10 cellular contexts compared by ENCODE assay signal in genomic region chr21:42924433-42924751, GRCh38. TPM values are rescaled to one million over a fixed set of nuclear protein-coding genes. Genes with fewer than 3 reads are reported as not detected.
DNase-seq lines count a peak whose midpoint lies in the region; TF ChIP-seq lines count a peak whose summit lies in the region.
"Had no signal": no experiment of that assay in that cellular context is flagged by ENCODE, and none has a peak within 500 bp of the region (broad histone marks: within the 10 kb centered on the region; RNA-seq: fewer than 3 reads in every experiment).

No MANE protein-coding gene starts in this region.

- H3K4me3 Mint-ChIP-seq in activated naive CD4-positive, alpha-beta T cell treated with anti-CD3 and anti-CD28 coated beads, Interleukin-2, amount 10 ng/mL, durations not matched to agents 7 days and 5 days = peak overlapping the region; percentile 64
- peak overlapping the region; percentile 32 for H3K4me3 Mint-ChIP-seq in type B pancreatic cell

- H3K36me3 Mint-ChIP-seq in activated naive CD4-positive, alpha-beta T cell treated with anti-CD3 and anti-CD28 coated beads, Interleukin-2, amount 10 ng/mL, durations not matched to agents 7 days and 5 days = no peaks in the 10 kb centered on the region
- no peaks in the 10 kb centered on the region for H3K36me3 Mint-ChIP-seq in type B pancreatic cell

- H3K36me3 ChIP-seq in WERI-Rb-1 (no peaks in the 10 kb centered on the region), iPS DF 6.9 (ENCODE audit: control insufficient read depth, insufficient read depth, low read length) (no peaks in the 10 kb centered on the region)
- H3K36me3 ChIP-seq: MG63 had no signal

- H3K9me3 ChIP-seq in WERI-Rb-1 (ENCODE audit: severe bottlenecking) (peaks cover 3% of the 10 kb centered on the region), iPS DF 6.9 (ENCODE audit: control insufficient read depth, insufficient read depth, low read length) (no peaks in the 10 kb centered on the region)
- H3K9me3 ChIP-seq: MG63 had no signal

- WGBS in iPS DF 6.9 (ENCODE audit: insufficient coverage, insufficient read length) = no CpG with 5 or more reads among the region's 6 CpGs

- CTCF ChIA-PET in activated naive CD4-positive, alpha-beta T cell treated with anti-CD3 and anti-CD28 coated beads, Interleukin-2, amount 10 ng/mL, durations not matched to agents 7 days and 5 days (lab: Charles Lee) = no interaction called here

- H3K27me3 ChIP-seq in WERI-Rb-1 (ENCODE audit: insufficient read depth, low read depth, severe bottlenecking) (no peaks in the 10 kb centered on the region), iPS DF 6.9 (ENCODE audit: control insufficient read depth, insufficient read depth, low read length) (no peaks in the 10 kb centered on the region)
- H3K27me3 ChIP-seq: MG63 had no signal

- DNase-seq in activated naive CD4-positive, alpha-beta T cell treated with anti-CD3 and anti-CD28 coated beads, Interleukin-2, amount 10 ng/mL, durations not matched to agents 7 days and 5 days = no peak
- no peak for DNase-seq in activated naive CD4-positive, alpha-beta T cell treated with anti-CD3 and anti-CD28 coated beads, Interleukin-2, amount 50 U/mL, for 16 hours
- DNase-seq in WERI-Rb-1 (no peak), iPS DF 6.9 (ENCODE audit: low read depth, low spot score) (no peak), type B pancreatic cell (ENCODE audit: extremely low spot score, unreplicated experiment) (no peak), COR-L47 (lab: John Stamatoyannopoulos, UW) (no peak), NCI-H748 treated with DMSO at 0.1 percent for 48 hours (lab: John Stamatoyannopoulos, UW) (no peak), NCI-H69 (lab: John Stamatoyannopoulos, UW) (no peak)

- peak overlapping the region; percentile 82 for H3K27ac Mint-ChIP-seq in activated naive CD4-positive, alpha-beta T cell treated with anti-CD3 and anti-CD28 coated beads, Interleukin-2, amount 10 ng/mL, durations not matched to agents 7 days and 5 days
- peak overlapping the region; percentile 86 for H3K27ac Mint-ChIP-seq in type B pancreatic cell

- H3K9me3 Mint-ChIP-seq in activated naive CD4-positive, alpha-beta T cell treated with anti-CD3 and anti-CD28 coated beads, Interleukin-2, amount 10 ng/mL, durations not matched to agents 7 days and 5 days = no peaks in the 10 kb centered on the region
- H3K9me3 Mint-ChIP-seq in type B pancreatic cell = no peaks in the 10 kb centered on the region

- peak overlapping the region; percentile 76 for H3K27ac ChIP-seq in WERI-Rb-1
- H3K27ac ChIP-seq in iPS DF 6.9 (ENCODE audit: low read length) = peak overlapping the region; percentile 44

- no peaks in the 10 kb centered on the region for H3K27me3 Mint-ChIP-seq in activated naive CD4-positive, alpha-beta T cell treated with anti-CD3 and anti-CD28 coated beads, Interleukin-2, amount 10 ng/mL, durations not matched to agents 7 days and 5 days
- no peaks in the 10 kb centered on the region for H3K27me3 Mint-ChIP-seq in type B pancreatic cell

- peaks cover 28% of the 10 kb centered on the region for H3K4me1 Mint-ChIP-seq in activated naive CD4-positive, alpha-beta T cell treated with anti-CD3 and anti-CD28 coated beads, Interleukin-2, amount 10 ng/mL, durations not matched to agents 7 days and 5 days
- H3K4me1 Mint-ChIP-seq in type B pancreatic cell (ENCODE audit: unreplicated experiment) = peaks cover 13% of the 10 kb centered on the region

- H3K4me3 ChIP-seq in WERI-Rb-1 (ENCODE audit: low read depth, low read length) (no peak overlapping the region), iPS DF 6.9 (ENCODE audit: low read length) (no peak overlapping the region)
- H3K4me3 ChIP-seq: MG63, skin epidermis had no signal

- H3K4me1 ChIP-seq in iPS DF 6.9 (ENCODE audit: control insufficient read depth, insufficient read depth, low read length) = peaks cover 1% of the 10 kb centered on the region; the same call in 1 of the 2 replicates

- no peak for TF ChIP-seq CTCF in WERI-Rb-1 (IDR thresholded peaks at IDR 0.05; ENCODE audit: low read depth, low read length)
- TF ChIP-seq CTCF in type B pancreatic cell (conservative IDR thresholded peaks at IDR 0.05) = no peak

RNA-seq across cellular contexts. Expression of gene ERVH48-1, which starts 1.0 kb away (rescaled TPM):
- total RNA-seq in type B pancreatic cell (ENCODE audit: low replicate concordance) = 1.8 TPM in 1 of 2 replicates, not detected in the other

RNA-seq across cellular contexts. Expression of gene NDUFV3, which starts 31.3 kb away (rescaled TPM):
- total RNA-seq in type B pancreatic cell (ENCODE audit: low replicate concordance) = 38.6 and 43.3 TPM in 2 replicates

RNA-seq across cellular contexts. Expression of gene WDR4, which starts 45.1 kb away (rescaled TPM):
- total RNA-seq in type B pancreatic cell (ENCODE audit: low replicate concordance) = 19.1 and 25.6 TPM in 2 replicates

RNA-seq across cellular contexts. Expression of gene PKNOX1, which starts 50.0 kb away (rescaled TPM):
- 14.6 and 25.4 TPM in 2 replicates for total RNA-seq in type B pancreatic cell (ENCODE audit: low replicate concordance)
